In genomic region chr20:52172392-52173047, GRCh38 we compare ENCODE assay signal across 1 cellular context.
TF ChIP-seq lines count a peak whose summit lies in the region.

No MANE protein-coding gene starts in this region.

TF ChIP-seq in GM23338, 12 proteins besides CTCF, POLR2A, EP300 and RAD21 (continued from another document):
- TF ChIP-seq REST (IDR thresholded peaks at IDR 0.05; ENCODE audit: unreplicated experiment) = no peak
